8 cellular contexts compared by ENCODE assay signal in genomic region chr5:173472164-173472563, GRCh38.
DNase-seq lines count a peak whose midpoint lies in the region; ATAC-seq and TF ChIP-seq lines count a peak whose summit lies in the region.

No MANE protein-coding gene starts in this region.

- H3K27me3 Mint-ChIP-seq in glutamatergic neuron (ENCODE audit: unreplicated experiment) = peaks cover 2% of the 10 kb centered on the region

- no peaks in the 10 kb centered on the region for H3F3A ChIP-seq in PC-3 (ENCODE audit: low read length, unreplicated experiment)

- H3K79me2 ChIP-seq in ACC112 (ENCODE audit: control insufficient read depth, insufficient read depth, low read length, unreplicated experiment) (no peaks in the 10 kb centered on the region), PC-3 (ENCODE audit: low read length) (no peaks in the 10 kb centered on the region)

- no peaks in the 10 kb centered on the region for H3K9me2 ChIP-seq in PC-3 (replicated peaks; ENCODE audit: low read length)

- H3K4me2 ChIP-seq in PC-3 (ENCODE audit: low read length) = peak overlapping the region; percentile 41

- peak overlapping the region; percentile 67 for H3K9ac ChIP-seq in PC-3 (ENCODE audit: low read length)

- TF ChIP-seq CTCF in PC-3 (conservative IDR thresholded peaks at IDR 0.05; ENCODE audit: low read depth, low read length) (no peak), glutamatergic neuron (IDR thresholded peaks at IDR 0.05; ENCODE audit: partially characterized antibody, unreplicated experiment) (no peak)

- H3K27ac Mint-ChIP-seq in glutamatergic neuron (ENCODE audit: unreplicated experiment) = no peak overlapping the region

- DNase-seq in PC-3 = peak; percentile 99
- peak; percentile 96 for DNase-seq in myocyte (ENCODE audit: low read depth)
- DNase-seq in stimulated activated naive CD8-positive, alpha-beta T cell treated with anti-CD3 and anti-CD28 coated beads, Interleukin-15, Interleukin-2, amounts not matched to agents 100 U/mL and 50 U/mL, for 24 hours = no peak
- DNase-seq in NCI-H146 (lab: John Stamatoyannopoulos, UW) = no peak
- no peak for DNase-seq in NOMO-1 treated with dmso at 0.1 percent for 144 hours (lab: John Stamatoyannopoulos, UW; ENCODE audit: unreplicated experiment)
- DNase-seq in glutamatergic neuron = no peak

- H3K4me3 Mint-ChIP-seq in glutamatergic neuron (ENCODE audit: unreplicated experiment) = no peak overlapping the region

- H3K27me3 ChIP-seq in ACC112 (ENCODE audit: insufficient read depth, low read length) = no peaks in the 10 kb centered on the region
- H3K27me3 ChIP-seq in PC-3 (ENCODE audit: low read length) = no peaks in the 10 kb centered on the region

- no peaks in the 10 kb centered on the region for H3K9me3 ChIP-seq in PC-3 (ENCODE audit: low read length)

- no TSS peak for BruUV-seq in PC-3 (replicated peaks; lab: Mats Ljungman, UMichigan)

- H3K4me1 ChIP-seq in ACC112 (ENCODE audit: control insufficient read depth, insufficient read depth, low read length, unreplicated experiment) (peaks cover 42% of the 10 kb centered on the region), PC-3 (ENCODE audit: insufficient read depth, low read length) (peaks cover 23% of the 10 kb centered on the region)

- CTCF ChIA-PET in PC-3 (lab: Charles Lee) = interaction anchor here (0.6 to 1.4 kb wide), 3 partner anchors 15 to 840 kb away, joined by 3 to 5 read pairs (median 3); no protein-coding TSS in a partner anchor

- peak overlapping the region; percentile 39 for H3K4me3 ChIP-seq in ACC112 (ENCODE audit: low read depth, low read length)
- no peak overlapping the region for H3K4me3 ChIP-seq in PC-3 (ENCODE audit: low read length)

- peak overlapping the region; percentile 98 for H3K27ac ChIP-seq in ACC112 (ENCODE audit: low read depth, low read length)
- H3K27ac ChIP-seq in PC-3 (ENCODE audit: low read length) = peak overlapping the region; percentile 88

- H3K36me3 ChIP-seq in ACC112 (ENCODE audit: insufficient read depth, low read length) = no peaks in the 10 kb centered on the region
- no peaks in the 10 kb centered on the region for H3K36me3 ChIP-seq in PC-3 (ENCODE audit: low read depth, low read length)

- POLR2A ChIA-PET in PC-3 (lab: Charles Lee; ENCODE audit: unreplicated experiment) = interaction anchor here (0.5 to 0.8 kb wide), 3 partner anchors 86 to 144 kb away, joined by 3 to 6 read pairs (median 4); partner anchors contain the start of gene STC2

- H3K36me3 Mint-ChIP-seq in glutamatergic neuron (ENCODE audit: unreplicated experiment) = no peaks in the 10 kb centered on the region

- H3K4me1 Mint-ChIP-seq in glutamatergic neuron (ENCODE audit: low read depth, unreplicated experiment) = no peaks in the 10 kb centered on the region

- H2AFZ ChIP-seq in ACC112 (ENCODE audit: low read length, unreplicated experiment) = no peak overlapping the region
- no peak overlapping the region for H2AFZ ChIP-seq in PC-3 (ENCODE audit: low read length)

- no peaks in the 10 kb centered on the region for H4K20me1 ChIP-seq in PC-3 (ENCODE audit: low read length)

- intact Hi-C loops in PC-3 (cut with micrococcal nuclease) = loop anchor here (1.0 to 5.0 kb wide), 4 partner anchors 17 to 140 kb away; no protein-coding TSS in a partner anchor

- peak; percentile 96 for ATAC-seq in PC-3
- peak; percentile 91 for ATAC-seq in esophagus mucosa
- no peak for ATAC-seq in stimulated activated naive CD8-positive, alpha-beta T cell treated with anti-CD3 and anti-CD28 coated beads, Interleukin-15, Interleukin-2, amounts not matched to agents 100 U/mL and 50 U/mL, for 24 hours

- no peaks in the 10 kb centered on the region for H3K9me3 Mint-ChIP-seq in glutamatergic neuron (ENCODE audit: unreplicated experiment)

Comparison
In these comparisons a context has a peak if more than half of its experiments do, and no peak if none do; other contexts are left out.
1. DNase-seq: peak in PC-3 (single experiment) and myocyte (single experiment); none in stimulated activated naive CD8-positive, alpha-beta T cell treated with anti-CD3 and anti-CD28 coated beads, Interleukin-15, Interleukin-2, amounts not matched to agents 100 U/mL and 50 U/mL, for 24 hours (single experiment), NCI-H146 (single experiment), NOMO-1 treated with dmso at 0.1 percent for 144 hours (single experiment) and glutamatergic neuron (single experiment).